1 cellular context compared by ENCODE assay signal in genomic region chr1:94126651-94127050, GRCh38.
TF ChIP-seq lines count a peak whose summit lies in the region.

No MANE protein-coding gene starts in this region.

TF ChIP-seq in K562, 482 proteins besides CTCF, POLR2A, EP300 and RAD21:
- TF ChIP-seq ETS2 (tag; IDR thresholded peaks at IDR 0.05; ENCODE audit: borderline replicate concordance, poor library complexity, severe bottlenecking) = no peak
- no peak for TF ChIP-seq JUND (IDR thresholded peaks at IDR 0.05; ENCODE audit: borderline replicate concordance, low read depth, low read length)
- no peak for TF ChIP-seq JUND (tag; IDR thresholded peaks at IDR 0.05; ENCODE audit: borderline replicate concordance, low read depth, low read length)
- peak; percentile 13; the same call in 1 of the 2 replicates for TF ChIP-seq ZNF316 (IDR thresholded peaks at IDR 0.05)
- TF ChIP-seq CBX5 (IDR thresholded peaks at IDR 0.05; ENCODE audit: borderline replicate concordance, low read depth) = no peak
- TF ChIP-seq PHB2 (IDR thresholded peaks at IDR 0.05; ENCODE audit: low read depth) = no peak
- no peak for TF ChIP-seq PML (IDR thresholded peaks at IDR 0.05; ENCODE audit: low read length)
- TF ChIP-seq TEAD4 (IDR thresholded peaks at IDR 0.05; ENCODE audit: low read length) = no peak
- no peak for TF ChIP-seq TEAD4 (CRISPR knock-in tag; IDR thresholded peaks at IDR 0.05; ENCODE audit: borderline replicate concordance)
- no peak for TF ChIP-seq RBM34 (IDR thresholded peaks at IDR 0.05; ENCODE audit: borderline replicate concordance, insufficient read depth, low read length)
- no peak for TF ChIP-seq ZNF175 (CRISPR knock-in tag; IDR thresholded peaks at IDR 0.05; ENCODE audit: low read depth)
TF ChIP-seq in K562: peak in this region for 1.
